In genomic region chr6:116059713-116060571, GRCh38 we compare ENCODE assay signal across 8 cellular contexts. TPM values are rescaled to one million over a fixed set of nuclear protein-coding genes. Genes with fewer than 3 reads are reported as not detected.
A peak's percentile ranks its signal among the peaks of the same experiment; 100 is the strongest.
DNase-seq lines count a peak whose midpoint lies in the region; ATAC-seq, FAIRE-seq and TF ChIP-seq lines count a peak whose summit lies in the region.

No MANE protein-coding gene starts in this region.

- peak; percentile 98 for FAIRE-seq in GM12892 (lab: Jason Lieb, UNC)

- no peak for TF ChIP-seq CTCF in gastroesophageal sphincter (IDR thresholded peaks at IDR 0.05)
- no peak for TF ChIP-seq CTCF in suprapubic skin (IDR thresholded peaks at IDR 0.05)

- DNase-seq in GM12892 (ENCODE audit: insufficient read length) (no peak), NOMO-1 (lab: John Stamatoyannopoulos, UW; ENCODE audit: unreplicated experiment in 2 of 2) (peak; percentile 78 to 79), suprapubic skin (ENCODE audit: low spot score in 2 of 2) (no peak), head of caudate nucleus (no peak), C1 segment of cervical spinal cord (lab: John Stamatoyannopoulos, UW) (no peak), activated gamma-delta T cell treated with Interleukin-2 at 50 U/mL for 16 hours (no peak)

- 53 to 56% methylated on average over 4 to 11 of the region's 13 CpGs for WGBS in gastroesophageal sphincter (ENCODE audit: low coverage in 1 of 2), 2 donors
- WGBS in suprapubic skin: 27% methylated on average over 13 of the region's 13 CpGs

- intact Hi-C loops in head of caudate nucleus (cut with DNase I): no loop called here

- ATAC-seq in HG02588 (IDR thresholded peaks at IDR 0.05; ENCODE audit: unreplicated experiment) (peak; percentile 72), gastroesophageal sphincter (peak; percentile 29)

- no peak for TF ChIP-seq EP300 in gastroesophageal sphincter (IDR thresholded peaks at IDR 0.05)
- no peak for TF ChIP-seq EP300 in suprapubic skin (IDR thresholded peaks at IDR 0.05)

- H3K36me3 ChIP-seq in gastroesophageal sphincter: no peaks in the 10 kb centered on the region
- no peaks in the 10 kb centered on the region for H3K36me3 ChIP-seq in suprapubic skin

- H3K27ac ChIP-seq in gastroesophageal sphincter: peak overlapping the region in 2 of 4 donors; percentile 57 to 69
- peak overlapping the region; percentile 74 for H3K27ac ChIP-seq in suprapubic skin

- H3K9me3 ChIP-seq in gastroesophageal sphincter (no peaks in the 10 kb centered on the region), suprapubic skin (no peaks in the 10 kb centered on the region)

- H3K4me1 ChIP-seq in gastroesophageal sphincter: peaks cover 0 to 25% (median 0%) of the 10 kb centered on the region in 3 donors
- H3K4me1 ChIP-seq in suprapubic skin: peaks cover 22% of the 10 kb centered on the region

- no peaks in the 10 kb centered on the region for H3K27me3 ChIP-seq in gastroesophageal sphincter
- no peaks in the 10 kb centered on the region for H3K27me3 ChIP-seq in suprapubic skin

- TF ChIP-seq POLR2A in GM12892 (IDR thresholded peaks at IDR 0.05; ENCODE audit: low read depth, low read length) (no peak), gastroesophageal sphincter (IDR thresholded peaks at IDR 0.05) (no peak), suprapubic skin (IDR thresholded peaks at IDR 0.05) (no peak)

- H3K4me3 ChIP-seq in gastroesophageal sphincter (peak overlapping the region; percentile 1 to 36), suprapubic skin (peak overlapping the region; percentile 43)

RNA-seq across cellular contexts. Expression of gene FRK, which starts 0.7 kb away (rescaled TPM):
- polyA plus RNA-seq in GM12892 (2012; ENCODE audit: missing spikeins): 0.93 TPM
- total RNA-seq in gastroesophageal sphincter: 1 to 10 TPM in 3 of 4 donors, under 1 TPM in 1; 0.42 to 1.9 (median 1.3) TPM
- total RNA-seq in suprapubic skin: 1 to 10 TPM; 1.6 to 3.6 (median 3.0) TPM

RNA-seq across cellular contexts. Expression of gene NT5DC1, which starts 40.7 kb away (rescaled TPM):
- 58.9 TPM for polyA plus RNA-seq in GM12892 (2012; ENCODE audit: missing spikeins)
- total RNA-seq in gastroesophageal sphincter (10 to 100 TPM in 2 of 4 donors, 1 to 10 TPM in 2; 7.1 to 17.4 (median 12.6) TPM), suprapubic skin (10 to 100 TPM in 3 of 4 donors, 1 to 10 TPM in 1; 7.4 to 12.9 (median 11.4) TPM)

Comparison
In these comparisons a context has a peak if more than half of its experiments do, and no peak if none do; other contexts are left out.
1. DNase-seq: peak in NOMO-1 (2 of 2); none in GM12892 (single experiment), suprapubic skin (0 of 2), head of caudate nucleus (0 of 42), C1 segment of cervical spinal cord (0 of 14) and activated gamma-delta T cell treated with Interleukin-2 at 50 U/mL for 16 hours (single experiment).